Comparison of ENCODE assay signal across 8 cellular contexts in the genomic region with DNA sequence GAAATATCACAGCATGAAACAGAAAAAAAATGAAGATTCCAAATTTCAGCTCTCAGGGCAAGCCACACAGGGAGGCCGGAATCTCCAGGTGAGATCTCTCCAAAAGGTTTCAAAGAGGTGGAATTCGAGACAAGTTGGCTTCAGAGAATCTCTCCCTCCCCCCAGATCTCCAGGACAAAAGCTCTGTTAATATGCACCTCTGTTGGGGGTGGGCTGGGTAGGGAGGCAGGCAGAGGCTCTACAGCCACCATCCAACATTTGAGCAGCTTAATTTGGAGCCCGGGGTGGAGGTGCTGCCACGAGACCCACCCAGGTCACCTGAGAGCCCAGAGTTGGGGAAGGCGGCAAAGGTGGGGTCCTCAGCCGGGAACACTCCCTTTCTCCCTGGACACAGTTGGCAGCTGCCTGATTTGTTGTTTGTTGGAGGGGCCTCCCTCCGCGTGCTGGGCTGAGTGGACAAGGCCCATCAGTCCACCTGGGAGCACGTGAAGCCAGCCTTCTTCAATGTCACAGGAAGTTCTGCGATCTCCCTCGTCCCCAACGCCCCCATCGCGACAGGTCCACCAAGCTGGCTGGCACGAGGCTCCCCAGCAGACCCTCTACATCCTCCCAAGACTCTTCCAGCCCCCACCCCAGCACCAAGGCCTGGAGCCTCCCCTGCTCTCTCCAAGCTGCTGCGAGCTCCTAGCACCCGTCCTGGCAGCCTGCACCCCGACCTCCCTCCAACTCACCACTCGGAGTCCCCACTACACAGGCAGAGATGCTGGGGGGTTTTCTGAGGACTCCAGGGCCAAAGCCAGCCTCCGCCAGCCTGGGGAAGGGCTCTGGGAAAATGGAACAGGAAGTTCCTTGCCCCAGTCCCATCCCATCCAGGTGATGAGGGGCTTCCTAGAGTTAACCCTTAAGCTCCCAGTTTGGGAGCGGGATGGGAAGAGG. TPM values are rescaled to one million over a fixed set of nuclear protein-coding genes. Genes with fewer than 3 reads are reported as not detected.
DNase-seq lines count a peak whose midpoint lies in the region; ATAC-seq and TF ChIP-seq lines count a peak whose summit lies in the region.
"Had no signal": no experiment of that assay in that cellular context is flagged by ENCODE, and none has a peak within 500 bp of the region (broad histone marks: within the 10 kb centered on the region; RNA-seq: fewer than 3 reads in every experiment).

Gene ZSCAN10 (minus strand): TSS at position 836 of the 936 bp plus-strand sequence. CDS start 6,357 bp downstream, outside the sequence.

- intact Hi-C loops in gastrocnemius medialis (cut with DNase I; ENCODE audit: low total_unique reads): no loop called here

- peak within 1 kb of the TSS; percentile 84 for H3K4me3 Mint-ChIP-seq in T-helper 17 cell

- in situ Hi-C loops in gastrocnemius medialis (cut with MboI; ENCODE audit: low sequenced_read_pairs in 4 of 4): no loop called here

- H3K4me3 ChIP-seq in GM12864 (ENCODE audit: low read depth, low read length) (peak within 1 kb of the TSS; percentile 31; the same call in 1 of the 2 replicates), foreskin fibroblast (ENCODE audit: low read depth in 1 of 2, low read length in 2 of 2) (peak within 1 kb of the TSS; percentile 8 to 11), gastrocnemius medialis (peak within 1 kb of the TSS in 3 of 4 donors; percentile 27 to 54 (median 39))

- ATAC-seq in T-helper 17 cell: no peak
- no peak for ATAC-seq in gastrocnemius medialis

- DNase-seq in GM12864 (ENCODE audit: low read depth) (no peak), T-helper 17 cell (no peak), foreskin fibroblast (no peak), gastrocnemius medialis (no peak), GF-D8 (lab: John Stamatoyannopoulos, UW) (no peak), DMS114 treated with DMSO at 0.1 percent for 48 hours (lab: John Stamatoyannopoulos, UW; ENCODE audit: unreplicated experiment) (no peak)
- no peak for DNase-seq in activated CD8-positive, alpha-beta memory T cell treated with anti-CD3 and anti-CD28 coated beads, Interleukin-2, amount 50 U/mL, for 48 hours

- H3K27ac Mint-ChIP-seq in T-helper 17 cell: peak within 1 kb of the TSS; percentile 37

- no peaks in the 10 kb centered on the region for H3K27me3 Mint-ChIP-seq in T-helper 17 cell

- H3K36me3 Mint-ChIP-seq in T-helper 17 cell (ENCODE audit: low read depth): no peaks in the 10 kb centered on the region

- H3K27ac ChIP-seq in gastrocnemius medialis: peak within 1 kb of the TSS in 3 of 4 donors; percentile 7 to 58 (median 9)

- TF ChIP-seq CTCF in GM12864 (IDR thresholded peaks at IDR 0.05; ENCODE audit: low read depth, low read length, missing control alignments): no peak
- TF ChIP-seq CTCF in foreskin fibroblast (IDR thresholded peaks at IDR 0.05; ENCODE audit: low read depth, low read length): no peak
- TF ChIP-seq CTCF in gastrocnemius medialis (IDR thresholded peaks at IDR 0.05 in 4 of 5, conservative IDR thresholded peaks at IDR 0.05 in 1 of 5): no peak

- H3K9me3 ChIP-seq in T-helper 17 cell (ENCODE audit: control insufficient read depth, low read length, poor library complexity, severe bottlenecking) (no peaks in the 10 kb centered on the region), gastrocnemius medialis (no peaks in the 10 kb centered on the region)

- H3K36me3 ChIP-seq in gastrocnemius medialis: no peaks in the 10 kb centered on the region

- peaks cover 11% of the 10 kb centered on the region in 2 donors for H3K4me1 ChIP-seq in gastrocnemius medialis

- H3K4me1 Mint-ChIP-seq in T-helper 17 cell: peaks cover 23% of the 10 kb centered on the region

- TF ChIP-seq POLR2A in gastrocnemius medialis (IDR thresholded peaks at IDR 0.05): no peak

- no peaks in the 10 kb centered on the region for H3K27me3 ChIP-seq in gastrocnemius medialis

RNA-seq across cellular contexts. Expression of gene ZSCAN10, which starts in this region (rescaled TPM):
- under 1 TPM; 0.12 to 0.26 TPM for total RNA-seq in T-helper 17 cell
- not detected for total RNA-seq in gastrocnemius medialis
- total RNA-seq: liver had no signal
